ENCODE assay signal across 17 cellular contexts in genomic region chr3:72894941-72895552, GRCh38. TPM values are rescaled to one million over a fixed set of nuclear protein-coding genes. Genes with fewer than 3 reads are reported as not detected.
"Had no signal": no experiment of that assay in that cellular context is flagged by ENCODE, and none has a peak within 500 bp of the region (broad histone marks: within the 10 kb centered on the region; RNA-seq: fewer than 3 reads in every experiment).

No MANE protein-coding gene starts in this region.

- H3K4me3 ChIP-seq: ascending aorta, breast epithelium, esophagus squamous epithelium, left lung, stomach had no signal

- H2AFZ ChIP-seq: parathyroid adenoma had no signal

- H3K36me3 ChIP-seq: ascending aorta, breast epithelium, esophagus squamous epithelium, left lung, stomach had no signal

- H3K9me3 ChIP-seq: ascending aorta, breast epithelium, esophagus squamous epithelium, left lung, stomach had no signal

- H3K27ac ChIP-seq: ascending aorta, breast epithelium, esophagus squamous epithelium, parathyroid adenoma, stomach had no signal

- DNase-seq: activated B cell treated with CpG ODN at 0.5 μM for 24 hours; activated CD4-positive, alpha-beta T cell treated with anti-CD3 and anti-CD28 coated beads for 48 hours; activated CD8-positive, alpha-beta memory T cell treated with anti-CD3 and anti-CD28 coated beads, Interleukin-2, amount 50 U/mL, for 48 hours; activated gamma-delta T cell treated with Interleukin-2 at 50 U/mL for 16 hours; cerebellar nuclear complex; effector CD8-positive, alpha-beta T cell; esophagus squamous epithelium; foreskin fibroblast; hypothalamus; kidney; left lung; mammary epithelial cell; stimulated activated CD4-positive, alpha-beta T cell treated with anti-CD3 and anti-CD28 coated beads, Interleukin-1b, Interleukin-23, amount 100 ng/mL, for 48 hours; stomach had no signal

- H3K79me2 ChIP-seq: parathyroid adenoma had no signal

- H3K27me3 ChIP-seq: ascending aorta, breast epithelium, stomach had no signal

RNA-seq across cellular contexts. Expression of gene GXYLT2, which starts 7.2 kb away (rescaled TPM):
- total RNA-seq: activated B cell treated with CpG ODN at 0.5 μM for 24 hours had no signal
